In the genomic region with DNA sequence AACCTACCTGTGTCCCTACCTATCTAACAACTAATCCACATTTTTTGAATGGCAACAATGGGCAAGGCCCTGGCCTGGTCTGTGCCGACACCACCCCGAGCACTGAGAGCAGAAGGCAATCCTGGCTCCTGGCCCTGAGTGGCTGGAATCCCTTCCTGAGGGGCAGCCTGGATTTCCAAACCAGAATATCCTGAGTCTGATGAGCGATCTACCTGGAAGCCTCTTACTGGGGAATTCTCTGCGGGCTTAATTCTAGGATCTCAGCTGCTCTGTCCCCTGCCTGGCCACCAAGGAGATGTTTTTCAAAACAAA, we compare ENCODE assay signal across 20 cellular contexts. TPM values are rescaled to one million over a fixed set of nuclear protein-coding genes. Genes with fewer than 3 reads are reported as not detected.
DNase-seq lines count a peak whose midpoint lies in the region; FAIRE-seq and TF ChIP-seq lines count a peak whose summit lies in the region.
"Had no signal": no experiment of that assay in that cellular context is flagged by ENCODE, and none has a peak within 500 bp of the region (broad histone marks: within the 10 kb centered on the region; RNA-seq: fewer than 3 reads in every experiment).

No MANE protein-coding gene starts in this region.

- no peaks in the 10 kb centered on the region for H3K4me1 ChIP-seq in kidney (ENCODE audit: control insufficient read depth in 1 of 2, insufficient read depth in 1 of 2, low read depth in 1 of 2, low read length in 2 of 2)
- no peaks in the 10 kb centered on the region for H3K4me1 ChIP-seq in prostate gland (replicated peaks)
- H3K4me1 ChIP-seq: BE2C had no signal

- intact Hi-C loops in kidney (cut with DNase I): no loop called here
- intact Hi-C loops in prostate gland (cut with DNase I): no loop called here

- TF ChIP-seq CTCF in kidney (IDR thresholded peaks at IDR 0.05; ENCODE audit: borderline replicate concordance, extremely low read depth, insufficient read depth) (no peak), prostate gland (IDR thresholded peaks at IDR 0.05) (no peak)

- H3K36me3 ChIP-seq in kidney (ENCODE audit: control insufficient read depth in 1 of 2, insufficient read depth in 2 of 2, low read length in 2 of 2) (no peaks in the 10 kb centered on the region), prostate gland (no peaks in the 10 kb centered on the region)
- H3K36me3 ChIP-seq: BE2C had no signal

- H3K27ac ChIP-seq in angular gyrus (ENCODE audit: low read depth, low read length) (peak overlapping the region; percentile 0), kidney (ENCODE audit: low read depth in 2 of 2, low read length in 2 of 2) (no peak overlapping the region), prostate gland (no peak overlapping the region)
- H3K27ac ChIP-seq: C4-2B had no signal

- no peaks in the 10 kb centered on the region for H3K27me3 ChIP-seq in prostate gland (replicated peaks; ENCODE audit: insufficient read depth)
- H3K27me3 ChIP-seq: BE2C had no signal

- 89% methylated on average over 4 of the region's 4 CpGs for WGBS in prostate gland

- H3K4me3 ChIP-seq in kidney (ENCODE audit: low read length in 2 of 2) (no peak overlapping the region), prostate gland (no peak overlapping the region)

- no peak overlapping the region for H3K9ac ChIP-seq in kidney (ENCODE audit: low read length in 2 of 2)

- TF ChIP-seq POLR2A in prostate gland (IDR thresholded peaks at IDR 0.05): no peak

- FAIRE-seq in kidney (lab: Jason Lieb, UNC) (no peak), GM19239 (lab: Jason Lieb, UNC) (no peak)
- FAIRE-seq: A204.1, H1, HTR-8/SVneo had no signal

- H3K9me3 ChIP-seq in kidney (ENCODE audit: control insufficient read depth in 1 of 2, low read length in 2 of 2) (no peaks in the 10 kb centered on the region), prostate gland (no peaks in the 10 kb centered on the region)
- H3K9me3 ChIP-seq: BE2C had no signal

- peak; percentile 28 to 73 for DNase-seq in cerebellar nuclear complex (lab: John Stamatoyannopoulos, UW)
- peak; percentile 39 for DNase-seq in kidney
- DNase-seq in globus pallidus (ENCODE audit: low spot score): no peak
- DNase-seq in stimulated activated naive CD4-positive, alpha-beta T cell (lab: John Stamatoyannopoulos, UW): no peak
- no peak for DNase-seq in GM19239 (ENCODE audit: insufficient read length, low spot score)
- no peak for DNase-seq in prostate gland (ENCODE audit: low spot score)
- DNase-seq: ACHN; BE2C; CD4-positive, alpha-beta T cell; DMS153; DMS79; GF-D8; H9 had no signal

RNA-seq across cellular contexts. Expression of a gene that starts 22.1 kb away (rescaled TPM):
- total RNA-seq in kidney: 0.19 TPM
- polyA plus RNA-seq in kidney (ENCODE audit: insufficient read depth, low read depth, low replicate concordance): 0.22 TPM
- total RNA-seq in prostate gland: under 1 TPM; 0.14 to 0.74 TPM
- total RNA-seq: CD4-positive, alpha-beta T cell; Daoy had no signal
- polyA plus RNA-seq: IgD-negative memory B cell had no signal

Comparison
In these comparisons a context has a peak if more than half of its experiments do, and no peak if none do; other contexts are left out.
1. DNase-seq: peak in cerebellar nuclear complex (2 of 2) and kidney (single experiment); none in globus pallidus (single experiment), stimulated activated naive CD4-positive, alpha-beta T cell (0 of 6), GM19239 (single experiment) and prostate gland (single experiment).